ENCODE assay signal across 1 cellular context in the genomic region with DNA sequence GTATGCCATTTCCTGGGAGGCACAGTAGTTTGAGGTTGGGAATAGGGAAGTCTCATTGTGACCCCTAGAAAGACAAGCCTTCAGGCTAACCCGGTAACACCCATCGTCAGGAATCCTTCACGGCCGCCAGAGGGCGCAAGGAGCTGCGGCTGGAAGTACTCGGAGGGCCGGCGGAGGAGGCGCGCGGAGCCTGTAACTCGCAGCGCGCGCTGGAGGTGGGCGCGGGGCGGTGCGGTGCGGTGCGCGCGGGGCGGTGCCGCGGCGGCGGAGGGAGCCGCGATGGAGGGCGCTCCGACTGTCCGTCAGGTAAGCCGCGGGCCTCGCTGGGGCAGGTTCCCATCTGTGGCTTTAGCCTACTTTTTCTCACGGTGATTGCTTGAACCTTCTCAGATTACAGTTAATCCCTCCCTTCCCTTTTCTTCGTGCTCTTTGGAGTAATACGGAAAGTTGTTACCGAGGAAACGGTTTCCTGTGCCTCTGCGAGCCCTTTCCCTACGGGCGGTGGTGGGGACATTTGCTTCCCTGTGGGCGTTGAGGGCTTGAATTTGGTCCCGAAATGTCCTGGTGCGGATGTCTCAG.
TF ChIP-seq lines count a peak whose summit lies in the region.

A gene (plus strand): TSS at position 158 of the 579 bp plus-strand sequence. CDS start 122 bp downstream, at position 280.

TF ChIP-seq in GM23338, 12 proteins besides CTCF, POLR2A, EP300 and RAD21:
- TF ChIP-seq JUNB (IDR thresholded peaks at IDR 0.05; ENCODE audit: unreplicated experiment) (no peak), CREB1 (CRISPR knock-in tag; IDR thresholded peaks at IDR 0.05; ENCODE audit: low read depth) (peak; percentile 18)
